ENCODE assay signal across 22 cellular contexts in the genomic region with DNA sequence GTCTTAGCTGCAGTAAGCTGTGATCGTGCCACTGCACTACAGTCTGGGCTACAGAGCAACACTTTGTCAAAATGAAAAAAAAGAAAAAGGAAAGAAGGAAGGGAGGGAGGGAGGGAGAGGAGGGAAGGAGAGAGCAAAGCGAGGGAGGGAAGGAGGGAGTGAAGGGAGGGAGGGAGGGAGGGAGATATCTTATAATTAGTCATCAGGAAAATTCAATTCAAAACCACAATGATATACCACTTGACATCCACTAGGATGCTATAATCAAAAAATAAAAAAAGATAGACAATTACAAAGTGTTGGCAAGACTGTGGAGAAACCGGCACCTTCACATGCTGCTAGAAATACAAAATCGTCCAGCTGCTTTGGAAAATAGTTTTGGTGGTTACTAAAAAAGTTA.
"Had no signal": no experiment of that assay in that cellular context is flagged by ENCODE, and none has a peak within 500 bp of the region (broad histone marks: within the 10 kb centered on the region; RNA-seq: fewer than 3 reads in every experiment).

No MANE protein-coding gene starts in this region.

- ATAC-seq: activated CD4-positive, CD25-positive, alpha-beta regulatory T cell treated with anti-CD3 and anti-CD28 coated beads, Interleukin-2, amount 50 U/mL, for 24 hours; activated naive CD8-positive, alpha-beta T cell treated with anti-CD3 and anti-CD28 coated beads, Interleukin-2, amount 50 U/mL, for 24 hours; foreskin keratinocyte; left colon; lower lobe of right lung had no signal

- H3K4me1 ChIP-seq: foreskin keratinocyte had no signal

- H3K9me3 ChIP-seq: ascending aorta, esophagus squamous epithelium, lower lobe of right lung had no signal

- H3K4me3 Mint-ChIP-seq: activated naive CD4-positive, alpha-beta T cell treated with anti-CD3 and anti-CD28 coated beads, Interleukin-2, amount 10 ng/mL, durations not matched to agents 7 days and 5 days; activated naive CD8-positive, alpha-beta T cell treated with anti-CD3 and anti-CD28 coated beads, Interleukin-2, amount 50 U/mL, for 24 hours; dendritic cell treated with granulocyte-macrophage colony-stimulating factor and Interleukin-4, amounts not matched to agents 40 ng/mL and 50 ng/mL, for 4 days; mesothelial cell of epicardium; stimulated activated naive CD8-positive, alpha-beta T cell treated with anti-CD3 and anti-CD28 coated beads, Interleukin-15, Interleukin-2, amounts not matched to agents 100 ng/mL and 50 ng/mL, for 24 hours had no signal

- H3K27ac Mint-ChIP-seq: activated naive CD4-positive, alpha-beta T cell treated with anti-CD3 and anti-CD28 coated beads, Interleukin-2, amount 10 ng/mL, durations not matched to agents 7 days and 5 days; activated naive CD8-positive, alpha-beta T cell treated with anti-CD3 and anti-CD28 coated beads, Interleukin-2, amount 50 U/mL, for 24 hours; dendritic cell treated with granulocyte-macrophage colony-stimulating factor and Interleukin-4, amounts not matched to agents 40 ng/mL and 50 ng/mL, for 4 days; mesothelial cell of epicardium; progenitor cell of endocrine pancreas; stimulated activated naive CD8-positive, alpha-beta T cell treated with anti-CD3 and anti-CD28 coated beads, Interleukin-15, Interleukin-2, amounts not matched to agents 100 ng/mL and 50 ng/mL, for 24 hours had no signal

- DNase-seq: activated CD4-positive, alpha-beta T cell treated with anti-CD3 and anti-CD28 coated beads, Interleukin-2, amount 50 U/mL, for 1 hour; activated CD8-positive, alpha-beta memory T cell treated with anti-CD3 and anti-CD28 coated beads, Interleukin-2, amount 50 U/mL, for 4 hours; activated effector memory CD4-positive, alpha-beta T cell treated with Interleukin-2 at 50 U/mL for 16 hours; activated naive CD4-positive, alpha-beta T cell treated with anti-CD3 and anti-CD28 coated beads, Interleukin-2, amount 10 ng/mL, durations not matched to agents 7 days and 5 days; activated naive CD8-positive, alpha-beta T cell treated with anti-CD3 and anti-CD28 coated beads, Interleukin-2, amount 50 U/mL, for 24 hours; activated T-cell treated with anti-CD3 and anti-CD28 coated beads, Interleukin-2, amount 50 U/mL, for 48 hours; effector memory CD4-positive, alpha-beta T cell; esophagus squamous epithelium; foreskin keratinocyte; hypothalamus; islet precursor cell; left colon; lower lobe of right lung; T-helper 9 cell had no signal

- H3K27me3 Mint-ChIP-seq: activated naive CD4-positive, alpha-beta T cell treated with anti-CD3 and anti-CD28 coated beads, Interleukin-2, amount 10 ng/mL, durations not matched to agents 7 days and 5 days; activated naive CD8-positive, alpha-beta T cell treated with anti-CD3 and anti-CD28 coated beads, Interleukin-2, amount 50 U/mL, for 24 hours; dendritic cell treated with granulocyte-macrophage colony-stimulating factor and Interleukin-4, amounts not matched to agents 40 ng/mL and 50 ng/mL, for 4 days; progenitor cell of endocrine pancreas; stimulated activated naive CD8-positive, alpha-beta T cell treated with anti-CD3 and anti-CD28 coated beads, Interleukin-15, Interleukin-2, amounts not matched to agents 100 ng/mL and 50 ng/mL, for 24 hours had no signal

- H3K9me3 Mint-ChIP-seq: activated naive CD4-positive, alpha-beta T cell treated with anti-CD3 and anti-CD28 coated beads, Interleukin-2, amount 10 ng/mL, durations not matched to agents 7 days and 5 days; activated naive CD8-positive, alpha-beta T cell treated with anti-CD3 and anti-CD28 coated beads, Interleukin-2, amount 50 U/mL, for 24 hours; dendritic cell treated with granulocyte-macrophage colony-stimulating factor and Interleukin-4, amounts not matched to agents 40 ng/mL and 50 ng/mL, for 4 days; stimulated activated naive CD8-positive, alpha-beta T cell treated with anti-CD3 and anti-CD28 coated beads, Interleukin-15, Interleukin-2, amounts not matched to agents 100 ng/mL and 50 ng/mL, for 24 hours had no signal

- H3K4me3 ChIP-seq: ascending aorta, esophagus squamous epithelium, lower lobe of right lung, skin epidermis, tibial nerve had no signal

- H3K27ac ChIP-seq: ascending aorta, esophagus squamous epithelium, foreskin keratinocyte, lower lobe of right lung, skin epidermis, tibial nerve had no signal

- H3K27me3 ChIP-seq: ascending aorta, esophagus squamous epithelium, foreskin keratinocyte, tibial nerve had no signal

- H3K36me3 ChIP-seq: ascending aorta, lower lobe of right lung had no signal
